ENCODE assay signal across 10 cellular contexts in the genomic region with DNA sequence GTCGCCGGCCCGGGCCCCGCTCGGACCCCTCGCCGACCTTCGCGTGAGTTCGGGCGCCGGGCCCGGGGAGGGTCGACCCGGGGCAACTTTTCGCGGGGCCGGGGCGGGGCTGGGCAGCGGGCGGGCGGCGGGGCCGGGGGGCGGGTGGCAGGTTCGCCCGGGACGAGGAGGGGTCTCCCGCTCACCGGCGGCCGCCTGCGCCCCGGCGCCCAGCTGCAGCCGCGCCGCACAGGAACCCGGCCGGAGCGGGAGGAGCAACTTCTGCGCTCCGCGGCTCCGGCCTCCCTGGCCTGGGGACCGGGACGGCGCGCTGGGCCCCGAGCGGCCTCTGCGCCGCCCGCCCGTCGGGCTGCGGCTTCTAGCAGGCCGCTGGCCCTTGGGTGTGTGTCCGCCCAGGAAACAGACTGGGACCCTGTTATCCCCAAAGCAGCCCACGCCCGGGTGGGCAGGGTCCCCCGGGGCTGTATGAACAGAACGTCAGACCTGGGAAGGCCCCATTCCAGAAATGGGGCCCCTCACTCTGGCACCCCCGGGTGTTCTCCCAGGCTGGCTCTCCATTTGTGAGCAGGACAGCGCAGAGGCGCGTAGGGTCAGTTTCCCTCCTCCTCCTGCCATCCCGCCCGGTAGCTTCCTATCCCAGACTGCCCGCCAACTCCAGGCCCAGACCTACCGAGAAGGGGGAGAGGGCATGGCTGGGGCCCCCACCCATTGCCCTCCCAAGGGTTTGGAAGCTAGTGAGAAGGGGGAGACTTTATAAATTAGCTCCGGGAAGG. TPM values are rescaled to one million over a fixed set of nuclear protein-coding genes. Genes with fewer than 3 reads are reported as not detected.
DNase-seq lines count a peak whose midpoint lies in the region; ATAC-seq, FAIRE-seq and TF ChIP-seq lines count a peak whose summit lies in the region.
"Had no signal": no experiment of that assay in that cellular context is flagged by ENCODE, and none has a peak within 500 bp of the region (broad histone marks: within the 10 kb centered on the region; RNA-seq: fewer than 3 reads in every experiment).

No MANE protein-coding gene starts in this region.

- H3K9me3 ChIP-seq in T-helper 17 cell (ENCODE audit: control insufficient read depth, low read length, poor library complexity, severe bottlenecking) (no peaks in the 10 kb centered on the region), gastroesophageal sphincter (no peaks in the 10 kb centered on the region), pancreas (no peaks in the 10 kb centered on the region)

- no peaks in the 10 kb centered on the region for H3K36me3 Mint-ChIP-seq in T-helper 17 cell (ENCODE audit: low read depth)
- H3K36me3 Mint-ChIP-seq: activated naive CD4-positive, alpha-beta T cell treated with anti-CD3 and anti-CD28 coated beads, Interleukin-2, amount 50 U/mL, for 72 hours had no signal

- no peak for TF ChIP-seq POLR2A in gastroesophageal sphincter (IDR thresholded peaks at IDR 0.05)

- peak overlapping the region; percentile 35 to 90 (median 84) for H3K27ac ChIP-seq in gastroesophageal sphincter
- H3K27ac ChIP-seq in pancreas = peak overlapping the region; percentile 52 to 81 (median 69)

- H3K27me3 Mint-ChIP-seq in T-helper 17 cell = no peaks in the 10 kb centered on the region

- H3K4me3 Mint-ChIP-seq in T-helper 17 cell = peak overlapping the region; percentile 49

- TF ChIP-seq CTCF in gastroesophageal sphincter (IDR thresholded peaks at IDR 0.05) = no peak
- no peak for TF ChIP-seq CTCF in pancreas (IDR thresholded peaks at IDR 0.05)
- TF ChIP-seq CTCF in omental fat pad (IDR thresholded peaks at IDR 0.05) = no peak

- FAIRE-seq in pancreas (lab: Jason Lieb, UNC) = no peak
- FAIRE-seq: G401.6 had no signal

- H3K27ac Mint-ChIP-seq in T-helper 17 cell = no peak overlapping the region
- H3K27ac Mint-ChIP-seq: activated naive CD4-positive, alpha-beta T cell treated with anti-CD3 and anti-CD28 coated beads, Interleukin-2, amount 50 U/mL, for 72 hours had no signal

- 0% methylated on average over 1 of the region's 72 CpGs for WGBS in gastroesophageal sphincter (ENCODE audit: low coverage in 1 of 2), 2 donors
- 1 to 2% methylated on average over 33 to 72 of the region's 72 CpGs for WGBS in pancreas, 2 donors

- H3K4me3 ChIP-seq in gastroesophageal sphincter (peak overlapping the region; percentile 65 to 76), pancreas (peak overlapping the region; percentile 61 to 79 (median 68))

- no peaks in the 10 kb centered on the region for H3K27me3 ChIP-seq in gastroesophageal sphincter
- no peaks in the 10 kb centered on the region for H3K27me3 ChIP-seq in pancreas

- peaks cover 0 to 72% (median 44%) of the 10 kb centered on the region in 3 donors for H3K4me1 ChIP-seq in gastroesophageal sphincter
- H3K4me1 ChIP-seq in pancreas = peaks cover 13 to 30% (median 30%) of the 10 kb centered on the region in 3 donors

- no peak for TF ChIP-seq EP300 in gastroesophageal sphincter (IDR thresholded peaks at IDR 0.05)

- ATAC-seq in T-helper 17 cell = no peak
- no peak for ATAC-seq in gastroesophageal sphincter
- ATAC-seq in pancreas = peak in 2 of 4 donors; percentile 8 to 21
- ATAC-seq in omental fat pad (ENCODE audit: low FRiP score) = no peak

- intact Hi-C loops in pancreas (cut with DNase I) = loop anchor here in 1 of 3 donors (5.0 to 10.0 kb wide), 2 partner anchors 115 to 152 kb away; no protein-coding TSS in a partner anchor

- DNase-seq in NCI-H748 (lab: John Stamatoyannopoulos, UW; ENCODE audit: unreplicated experiment) (peak; percentile 47), NCI-H748 treated with DMSO at 0.1 percent for 48 hours (lab: John Stamatoyannopoulos, UW) (no peak), T-helper 17 cell (no peak), pancreas (peak in 5 of 6 donors; percentile 41 to 83 (median 58)), activated gamma-delta T cell treated with Interleukin-2 at 50 U/mL for 16 hours (no peak), omental fat pad (ENCODE audit: low spot score) (no peak)
- DNase-seq in effector CD4-positive, alpha-beta T cell = no peak

- H3K36me3 ChIP-seq in gastroesophageal sphincter (no peaks in the 10 kb centered on the region), pancreas (no peaks in the 10 kb centered on the region)

- peaks cover 12% of the 10 kb centered on the region for H3K4me1 Mint-ChIP-seq in T-helper 17 cell

RNA-seq across cellular contexts. Expression of gene RXRA, which starts 0.7 kb away (rescaled TPM):
- total RNA-seq in T-helper 17 cell (10 to 100 TPM in 1 of 2 donors, 1 to 10 TPM in 1; 7.5 to 10.6 TPM), gastroesophageal sphincter (10 to 100 TPM; 45.1 to 78.9 (median 55.3) TPM), pancreas (10 to 100 TPM; 20.2 to 34.1 (median 22.9) TPM), omental fat pad (10 to 100 TPM; 53.3 to 87.8 (median 69.6) TPM)
- 10 to 100 TPM; 22.4 to 35.1 TPM for polyA plus RNA-seq in pancreas

Comparison
In these comparisons a context has a peak if more than half of its experiments do, and no peak if none do; other contexts are left out.
1. DNase-seq: peak in NCI-H748 (single experiment) and pancreas (5 of 6); none in NCI-H748 treated with DMSO at 0.1 percent for 48 hours (single experiment), T-helper 17 cell (0 of 3), activated gamma-delta T cell treated with Interleukin-2 at 50 U/mL for 16 hours (single experiment), omental fat pad (single experiment) and effector CD4-positive, alpha-beta T cell (single experiment).